ENCODE assay signal across 15 cellular contexts in the genomic region with DNA sequence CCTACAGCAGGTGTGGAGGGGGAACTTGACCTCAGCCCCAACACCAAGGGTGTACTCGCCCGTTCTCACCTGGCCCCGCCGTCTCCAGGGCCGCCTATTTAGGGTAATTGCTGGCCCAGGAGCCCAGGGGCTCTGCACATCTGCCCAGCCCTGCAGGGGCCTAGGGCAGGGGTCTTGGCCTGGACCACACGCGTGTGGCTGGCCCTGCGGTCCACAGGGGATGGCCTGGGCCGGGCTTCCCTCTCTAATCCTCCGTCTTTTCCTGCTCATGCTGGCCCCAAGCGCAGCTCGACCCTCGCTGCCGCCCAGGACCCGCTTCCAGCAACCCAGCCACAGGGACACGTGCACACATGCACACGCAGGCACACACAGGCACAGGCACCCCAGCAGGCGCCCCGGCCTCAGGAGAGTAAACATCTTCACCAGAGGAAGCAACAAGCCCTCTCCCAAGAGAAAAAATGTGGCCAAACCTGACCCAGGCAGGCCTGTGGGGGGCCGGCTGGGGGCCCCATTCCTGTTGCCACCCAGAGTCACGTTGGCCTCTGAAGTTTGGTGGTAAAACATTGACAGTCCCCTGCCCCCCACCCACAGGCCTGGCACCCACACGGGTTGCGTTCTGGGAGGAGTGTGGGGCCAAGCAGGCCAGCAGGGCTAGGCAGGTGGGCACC. TPM values are rescaled to one million over a fixed set of nuclear protein-coding genes. Genes with fewer than 3 reads are reported as not detected.
A peak's percentile ranks its signal among the peaks of the same experiment; 100 is the strongest.
DNase-seq lines count a peak whose midpoint lies in the region; ATAC-seq and TF ChIP-seq lines count a peak whose summit lies in the region.
"Had no signal": no experiment of that assay in that cellular context is flagged by ENCODE, and none has a peak within 500 bp of the region (broad histone marks: within the 10 kb centered on the region; RNA-seq: fewer than 3 reads in every experiment).

No MANE protein-coding gene starts in this region.

- H3K4me1 ChIP-seq in mesendoderm (ENCODE audit: control insufficient read depth, low read depth, low read length) (no peaks in the 10 kb centered on the region), vagina (peaks cover 64% of the 10 kb centered on the region)

- peaks cover 3% of the 10 kb centered on the region for H3K4me1 Mint-ChIP-seq in stimulated activated naive CD8-positive, alpha-beta T cell treated with anti-CD3 and anti-CD28 coated beads, Interleukin-15, Interleukin-2, amounts not matched to agents 100 ng/mL and 50 ng/mL, for 24 hours (ENCODE audit: low read depth)
- H3K4me1 Mint-ChIP-seq in stimulated activated naive CD8-positive, alpha-beta T cell treated with anti-CD3 and anti-CD28 coated beads, Interleukin-15, amount 100 ng/mL, for 72 hours: peaks cover 22% of the 10 kb centered on the region
- peaks cover 2% of the 10 kb centered on the region for H3K4me1 Mint-ChIP-seq in activated naive CD8-positive, alpha-beta T cell treated with anti-CD3 and anti-CD28 coated beads for 36 hours

- H3K79me1 ChIP-seq in mesendoderm (ENCODE audit: low read length): no peaks in the 10 kb centered on the region

- CTCF ChIA-PET in GM10248 (lab: Yijun Ruan, JAX): interaction anchor here (0.6 to 1.4 kb wide), 6 partner anchors 13 to 41 kb away, joined by 3 to 5 read pairs (median 4); no protein-coding TSS in a partner anchor

- no peak overlapping the region for H2BK120ac ChIP-seq in mesendoderm (ENCODE audit: low read depth, low read length)

- H3K4me3 Mint-ChIP-seq in stimulated activated naive CD8-positive, alpha-beta T cell treated with anti-CD3 and anti-CD28 coated beads, Interleukin-15, Interleukin-2, amounts not matched to agents 100 ng/mL and 50 ng/mL, for 24 hours: peak overlapping the region; percentile 10
- peak overlapping the region in 1 of 2 donors; percentile 60 for H3K4me3 Mint-ChIP-seq in stimulated activated naive CD8-positive, alpha-beta T cell treated with anti-CD3 and anti-CD28 coated beads, Interleukin-15, amount 100 ng/mL, for 72 hours
- peak overlapping the region; percentile 26 for H3K4me3 Mint-ChIP-seq in activated naive CD8-positive, alpha-beta T cell treated with anti-CD3 and anti-CD28 coated beads for 36 hours

- TF ChIP-seq CTCF in vagina (IDR thresholded peaks at IDR 0.05) (no peak), GM10248 (IDR thresholded peaks at IDR 0.05; ENCODE audit: control extremely low read depth, extremely low read depth, low read depth, missing control alignments) (no peak)

- no peak overlapping the region for H2BK15ac ChIP-seq in mesendoderm (replicated peaks; ENCODE audit: low read depth)

- no peaks in the 10 kb centered on the region for H3K9me3 Mint-ChIP-seq in stimulated activated naive CD8-positive, alpha-beta T cell treated with anti-CD3 and anti-CD28 coated beads, Interleukin-15, Interleukin-2, amounts not matched to agents 100 ng/mL and 50 ng/mL, for 24 hours
- H3K9me3 Mint-ChIP-seq in stimulated activated naive CD8-positive, alpha-beta T cell treated with anti-CD3 and anti-CD28 coated beads, Interleukin-15, amount 100 ng/mL, for 72 hours: no peaks in the 10 kb centered on the region
- H3K9me3 Mint-ChIP-seq in activated naive CD8-positive, alpha-beta T cell treated with anti-CD3 and anti-CD28 coated beads for 36 hours: no peaks in the 10 kb centered on the region

- no peak overlapping the region for H4K8ac ChIP-seq in mesendoderm (ENCODE audit: low read depth, low read length)

- H3K56ac ChIP-seq in mesendoderm (ENCODE audit: low read length): peak overlapping the region; percentile 30

- H3K36me3 ChIP-seq in mesendoderm (ENCODE audit: control insufficient read depth, insufficient read depth, low read length): no peaks in the 10 kb centered on the region
- no peaks in the 10 kb centered on the region for H3K36me3 ChIP-seq in vagina
- H3K36me3 ChIP-seq: BE2C, MG63 had no signal

- H3K18ac ChIP-seq in mesendoderm (ENCODE audit: low read length): no peak overlapping the region

- ATAC-seq in stimulated activated naive CD8-positive, alpha-beta T cell treated with anti-CD3 and anti-CD28 coated beads, Interleukin-15, amount 100 ng/mL, for 72 hours: no peak

- no peak for DNase-seq in stimulated activated naive CD8-positive, alpha-beta T cell treated with anti-CD3 and anti-CD28 coated beads, Interleukin-15, amount 100 ng/mL, for 72 hours
- DNase-seq in activated naive CD8-positive, alpha-beta T cell treated with anti-CD3 and anti-CD28 coated beads for 36 hours: no peak
- DNase-seq in mesendoderm: no peak
- DNase-seq in vagina (ENCODE audit: extremely low spot score in 2 of 2): no peak
- no peak for DNase-seq in nucleus accumbens (lab: John Stamatoyannopoulos, UW)
- DNase-seq in GM10248 (ENCODE audit: extremely low spot score): no peak
- no peak for DNase-seq in activated CD4-positive, alpha-beta T cell treated with anti-CD3 and anti-CD28 coated beads, Interleukin-2, amount 50 U/mL, for 1 hour
- DNase-seq: activated CD4-positive, CD25-positive, alpha-beta regulatory T cell; amniotic stem cell; HCEC 1CT; NCI-H226; occipital lobe had no signal

- no peak overlapping the region for H2AK5ac ChIP-seq in mesendoderm (ENCODE audit: low read length)

- no peak overlapping the region for H3K27ac Mint-ChIP-seq in stimulated activated naive CD8-positive, alpha-beta T cell treated with anti-CD3 and anti-CD28 coated beads, Interleukin-15, Interleukin-2, amounts not matched to agents 100 ng/mL and 50 ng/mL, for 24 hours
- no peak overlapping the region for H3K27ac Mint-ChIP-seq in stimulated activated naive CD8-positive, alpha-beta T cell treated with anti-CD3 and anti-CD28 coated beads, Interleukin-15, amount 100 ng/mL, for 72 hours
- H3K27ac Mint-ChIP-seq in activated naive CD8-positive, alpha-beta T cell treated with anti-CD3 and anti-CD28 coated beads for 36 hours: no peak overlapping the region

- H3K9ac ChIP-seq in mesendoderm (ENCODE audit: low read length): no peak overlapping the region

- H3K27ac ChIP-seq in mesendoderm (ENCODE audit: low read depth, low read length) (no peak overlapping the region), vagina (peak overlapping the region; percentile 65)

- intact Hi-C loops in vagina (cut with DNase I): loop anchor here (10.0 kb wide), 1 partner anchor 136 kb away; no protein-coding TSS in a partner anchor

- H3K27me3 Mint-ChIP-seq in stimulated activated naive CD8-positive, alpha-beta T cell treated with anti-CD3 and anti-CD28 coated beads, Interleukin-15, Interleukin-2, amounts not matched to agents 100 ng/mL and 50 ng/mL, for 24 hours: peaks cover 9% of the 10 kb centered on the region
- peaks cover 52% of the 10 kb centered on the region for H3K27me3 Mint-ChIP-seq in stimulated activated naive CD8-positive, alpha-beta T cell treated with anti-CD3 and anti-CD28 coated beads, Interleukin-15, amount 100 ng/mL, for 72 hours
- H3K27me3 Mint-ChIP-seq in activated naive CD8-positive, alpha-beta T cell treated with anti-CD3 and anti-CD28 coated beads for 36 hours: peaks cover 27% of the 10 kb centered on the region

- no peak overlapping the region for H2BK5ac ChIP-seq in mesendoderm (ENCODE audit: low read length)

- H3K27me3 ChIP-seq in mesendoderm (ENCODE audit: insufficient read depth, low read length, poor library complexity) (no peaks in the 10 kb centered on the region), vagina (no peaks in the 10 kb centered on the region)
- H3K27me3 ChIP-seq: BE2C, MG63 had no signal

- POLR2A ChIA-PET in GM10248 (lab: Yijun Ruan, JAX): no interaction called here

- no peak overlapping the region for H4K5ac ChIP-seq in mesendoderm (ENCODE audit: low read length)

- H3K9me3 ChIP-seq in vagina: no peaks in the 10 kb centered on the region
- H3K9me3 ChIP-seq: BE2C, MG63 had no signal

- no peak overlapping the region for H3K4me3 ChIP-seq in mesendoderm (ENCODE audit: low read length)
- no peak overlapping the region for H3K4me3 ChIP-seq in vagina
- H3K4me3 ChIP-seq: MG63 had no signal

- no peak for TF ChIP-seq POLR2A in vagina (IDR thresholded peaks at IDR 0.05)

- H3K4me2 ChIP-seq in mesendoderm (ENCODE audit: low read length): no peak overlapping the region

- no peaks in the 10 kb centered on the region for H3K36me3 Mint-ChIP-seq in stimulated activated naive CD8-positive, alpha-beta T cell treated with anti-CD3 and anti-CD28 coated beads, Interleukin-15, Interleukin-2, amounts not matched to agents 100 ng/mL and 50 ng/mL, for 24 hours (ENCODE audit: low read depth)
- no peaks in the 10 kb centered on the region for H3K36me3 Mint-ChIP-seq in activated naive CD8-positive, alpha-beta T cell treated with anti-CD3 and anti-CD28 coated beads for 36 hours

- no peaks in the 10 kb centered on the region for H3K79me2 ChIP-seq in mesendoderm (ENCODE audit: control insufficient read depth, insufficient read depth, low read length)

- WGBS in mesendoderm (ENCODE audit: extremely low coverage, insufficient coverage, low lambda C conversion rate): no CpG with 5 or more reads among the region's 23 CpGs

- H3K4ac ChIP-seq in mesendoderm (ENCODE audit: low read depth, low read length): no peak overlapping the region

- no peak overlapping the region for H3K23ac ChIP-seq in mesendoderm (ENCODE audit: low read length)

RNA-seq across cellular contexts. Expression of a gene that starts 24.6 kb away (rescaled TPM):
- total RNA-seq in activated naive CD8-positive, alpha-beta T cell treated with anti-CD3 and anti-CD28 coated beads for 36 hours: not detected
- 8.0 TPM for polyA plus RNA-seq in mesendoderm (2013, experiment 1 of 2)
- polyA plus RNA-seq in mesendoderm (2013, experiment 2 of 2): 7.1 TPM
- 96.5 TPM for total RNA-seq in vagina

RNA-seq across cellular contexts. Expression of a gene that starts 47.2 kb away (rescaled TPM):
- total RNA-seq in activated naive CD8-positive, alpha-beta T cell treated with anti-CD3 and anti-CD28 coated beads for 36 hours: 100 to 1,000 TPM; 189 to 190 TPM
- polyA plus RNA-seq in mesendoderm (2013, experiment 1 of 2): 125 TPM
- polyA plus RNA-seq in mesendoderm (2013, experiment 2 of 2): 122 TPM
- total RNA-seq in vagina: 16.0 TPM

RNA-seq across cellular contexts. Expression of a gene that starts 47.4 kb away (rescaled TPM):
- 10 to 100 TPM; 20.5 to 20.8 TPM for total RNA-seq in activated naive CD8-positive, alpha-beta T cell treated with anti-CD3 and anti-CD28 coated beads for 36 hours
- 10.9 TPM for polyA plus RNA-seq in mesendoderm (2013, experiment 1 of 2)
- 10.7 TPM for polyA plus RNA-seq in mesendoderm (2013, experiment 2 of 2)
- total RNA-seq in vagina: 50.6 TPM

RNA-seq across cellular contexts. Expression of a gene that starts 56.4 kb away (rescaled TPM):
- total RNA-seq in activated naive CD8-positive, alpha-beta T cell treated with anti-CD3 and anti-CD28 coated beads for 36 hours: 100 to 1,000 TPM; 183 to 184 TPM
- polyA plus RNA-seq in mesendoderm (2013, experiment 1 of 2): 43.5 TPM
- 43.0 TPM for polyA plus RNA-seq in mesendoderm (2013, experiment 2 of 2)
- total RNA-seq in vagina: 49.6 TPM

Comparison
In these comparisons a context has a peak if more than half of its experiments do, and no peak if none do; other contexts are left out.
1. RNA of a gene that starts 24.6 kb away (total RNA-seq): 96.5 TPM in vagina (single experiment); not detected in activated naive CD8-positive, alpha-beta T cell treated with anti-CD3 and anti-CD28 coated beads for 36 hours; every median in the first group is over 10 times any median in the second.
2. RNA of a gene that starts 47.2 kb away (total RNA-seq): 189 to 190 TPM in activated naive CD8-positive, alpha-beta T cell treated with anti-CD3 and anti-CD28 coated beads for 36 hours; 16.0 TPM in vagina (single experiment); every median in the first group is over 10 times any median in the second.